In the genomic region with DNA sequence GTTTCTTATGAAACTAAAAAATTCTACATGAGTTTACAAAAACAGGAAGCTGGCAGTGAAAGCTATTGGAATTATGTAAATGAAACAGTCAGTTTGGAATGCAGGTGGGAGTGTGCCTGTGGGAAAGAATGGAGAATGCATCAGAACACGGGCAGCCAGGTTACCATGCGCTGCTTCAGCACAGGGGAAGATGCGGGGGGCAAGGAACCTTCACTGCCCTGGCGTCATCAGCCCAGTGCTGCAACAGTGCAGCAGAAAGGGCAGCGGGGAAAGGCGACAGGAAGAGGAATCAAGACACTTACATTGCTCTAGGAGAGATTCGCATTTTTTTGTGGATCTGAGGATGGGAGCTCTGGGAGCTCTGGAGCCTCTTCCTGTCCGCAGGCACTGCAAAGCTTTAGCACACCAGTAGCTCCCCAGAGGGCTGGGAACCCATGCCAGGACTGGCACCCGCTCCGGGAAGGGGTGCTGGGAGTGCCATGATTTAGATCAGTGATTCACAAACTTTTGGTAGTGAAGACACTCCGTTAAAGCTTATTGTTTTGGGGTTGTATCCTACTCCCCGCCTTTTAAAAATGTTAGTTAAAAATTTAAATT, we compare ENCODE assay signal across 8 cellular contexts.
A peak's percentile ranks its signal among the peaks of the same experiment; 100 is the strongest.
DNase-seq lines count a peak whose midpoint lies in the region; ATAC-seq, FAIRE-seq and TF ChIP-seq lines count a peak whose summit lies in the region.

No MANE protein-coding gene starts in this region.

- no peak overlapping the region for H3K9ac ChIP-seq in fibroblast of lung (ENCODE audit: insufficient read depth, low read length)

- peaks cover 38% of the 10 kb centered on the region for H3K4me1 ChIP-seq in ACC112 (ENCODE audit: control insufficient read depth, insufficient read depth, low read length, unreplicated experiment)
- peaks cover 23% of the 10 kb centered on the region for H3K4me1 ChIP-seq in fibroblast of lung (ENCODE audit: control insufficient read depth, extremely low read depth, insufficient read depth, low read length)

- H2AFZ ChIP-seq in ACC112 (ENCODE audit: low read length, unreplicated experiment) = peak overlapping the region; percentile 74
- peak overlapping the region; percentile 35 for H2AFZ ChIP-seq in fibroblast of lung (ENCODE audit: low read length)

- peak overlapping the region; percentile 49 for H3K4me2 ChIP-seq in fibroblast of lung (ENCODE audit: extremely low read depth, insufficient read depth, low read length)

- no peaks in the 10 kb centered on the region for H3K27me3 Mint-ChIP-seq in T-helper 17 cell

- H3K4me3 Mint-ChIP-seq in T-helper 17 cell = peak overlapping the region; percentile 31

- FAIRE-seq in H54 (lab: Jason Lieb, UNC) = no peak

- DNase-seq in H54 (ENCODE audit: insufficient read length, low spot score) (peak; percentile 59), T-helper 17 cell (no peak), fibroblast of lung (ENCODE audit: low read depth in 2 of 2) (peak; percentile 42 to 93), renal cortical epithelial cell (ENCODE audit: low read depth) (peak; percentile 96), NCI-H1436 treated with DMSO at 0.1 percent for 48 hours (lab: John Stamatoyannopoulos, UW) (no peak), SK-N-DZ (ENCODE audit: low spot score) (no peak)

- H3K4me3 ChIP-seq in ACC112 (ENCODE audit: low read depth, low read length) (peak overlapping the region; percentile 35; the same call in 1 of the 2 replicates), fibroblast of lung (replicated peaks in 1 of 4; ENCODE audit: control extremely low read depth in 1 of 4, insufficient read depth in 1 of 4, low read depth in 3 of 4, low read length in 4 of 4) (no peak overlapping the region)

- H3K27ac Mint-ChIP-seq in T-helper 17 cell = peak overlapping the region; percentile 81

- peaks cover 19% of the 10 kb centered on the region for H3K4me1 Mint-ChIP-seq in T-helper 17 cell

- H3K27ac ChIP-seq in ACC112 (ENCODE audit: low read depth, low read length) (peak overlapping the region; percentile 96), fibroblast of lung (ENCODE audit: insufficient read depth, low read length) (peak overlapping the region; percentile 77)

- no peak for TF ChIP-seq CTCF in fibroblast of lung (conservative IDR thresholded peaks at IDR 0.05 in 1 of 2, IDR thresholded peaks at IDR 0.05 in 1 of 2; ENCODE audit: low read depth in 1 of 2, low read length in 2 of 2)

- H3K36me3 Mint-ChIP-seq in T-helper 17 cell (ENCODE audit: low read depth) = no peaks in the 10 kb centered on the region

- peak; percentile 45; the same call in 1 of the 2 replicates for TF ChIP-seq POLR2A in H54 (IDR thresholded peaks at IDR 0.05; ENCODE audit: low read depth, low read length)

- ATAC-seq in T-helper 17 cell (peak; percentile 42), HG02973 (IDR thresholded peaks at IDR 0.05; ENCODE audit: unreplicated experiment) (no peak)

- no peaks in the 10 kb centered on the region for H3K9me3 ChIP-seq in T-helper 17 cell (ENCODE audit: control insufficient read depth, low read length, poor library complexity, severe bottlenecking)
- H3K9me3 ChIP-seq in fibroblast of lung (ENCODE audit: control insufficient read depth, insufficient read depth, low read depth, low read length) = no peaks in the 10 kb centered on the region

- H3K79me2 ChIP-seq in ACC112 (ENCODE audit: control insufficient read depth, insufficient read depth, low read length, unreplicated experiment) (no peaks in the 10 kb centered on the region), fibroblast of lung (ENCODE audit: control insufficient read depth, insufficient read depth, low read length) (no peaks in the 10 kb centered on the region)

- no peaks in the 10 kb centered on the region for H3K36me3 ChIP-seq in ACC112 (ENCODE audit: insufficient read depth, low read length)
- no peaks in the 10 kb centered on the region for H3K36me3 ChIP-seq in fibroblast of lung (ENCODE audit: control insufficient read depth, insufficient read depth, low read length)

- no peaks in the 10 kb centered on the region for H4K20me1 ChIP-seq in fibroblast of lung (ENCODE audit: control insufficient read depth, extremely low read depth, insufficient read depth, low read length)

- no peaks in the 10 kb centered on the region for H3K27me3 ChIP-seq in ACC112 (ENCODE audit: insufficient read depth, low read length)
- H3K27me3 ChIP-seq in fibroblast of lung (ENCODE audit: control insufficient read depth, insufficient read depth, low read length) = no peaks in the 10 kb centered on the region

Comparison
In these comparisons a context has a peak if more than half of its experiments do, and no peak if none do; other contexts are left out.
1. DNase-seq: peak in H54 (single experiment), fibroblast of lung (2 of 2) and renal cortical epithelial cell (single experiment); none in T-helper 17 cell (0 of 3), NCI-H1436 treated with DMSO at 0.1 percent for 48 hours (single experiment) and SK-N-DZ (single experiment).